Comparison of ENCODE assay signal across 8 cellular contexts in genomic region chr6:63574554-63574900, GRCh38. TPM values are rescaled to one million over a fixed set of nuclear protein-coding genes. Genes with fewer than 3 reads are reported as not detected.
A peak's percentile ranks its signal among the peaks of the same experiment; 100 is the strongest.
DNase-seq lines count a peak whose midpoint lies in the region; ATAC-seq and TF ChIP-seq lines count a peak whose summit lies in the region.

No MANE protein-coding gene starts in this region.

- no peak for ATAC-seq in CD8-positive, alpha-beta T cell
- no peak for ATAC-seq in GM18498 (IDR thresholded peaks at IDR 0.05; ENCODE audit: unreplicated experiment)

- no peaks in the 10 kb centered on the region for H3K27me3 ChIP-seq in CD8-positive, alpha-beta T cell (ENCODE audit: insufficient read depth, low read length)
- no peaks in the 10 kb centered on the region for H3K27me3 ChIP-seq in PC-9 (ENCODE audit: insufficient read depth, low read depth)
- no peaks in the 10 kb centered on the region for H3K27me3 ChIP-seq in ovary

- POLR2A ChIA-PET in CD8-positive, alpha-beta T cell (lab: Charles Lee): interaction anchor here (1.5 to 2.6 kb wide), 2 partner anchors 10 to 61 kb away, joined by 6 to 37 read pairs; partner anchors contain the start of gene PHF3
- POLR2A ChIA-PET in PC-9 (lab: Charles Lee; ENCODE audit: unreplicated experiment): interaction anchor here (0.7 kb wide), 2 partner anchors 45 to 61 kb away, joined by 3 to 4 read pairs; no protein-coding TSS in a partner anchor

- no peak for TF ChIP-seq POLR2A in ovary (IDR thresholded peaks at IDR 0.05)

- peak overlapping the region; percentile 81 for H3K4me2 ChIP-seq in PC-9

- peak overlapping the region; percentile 13 for H3K4me3 ChIP-seq in CD8-positive, alpha-beta T cell (ENCODE audit: low read depth, low read length)
- peak overlapping the region; percentile 67 for H3K4me3 ChIP-seq in PC-9
- H3K4me3 ChIP-seq in ovary: peak overlapping the region; percentile 96

- intact Hi-C loops in CD8-positive, alpha-beta T cell (cut with DNase I, micrococcal nuclease): loop anchor here in 1 of 2 experiments (1.0 kb wide), 1 partner anchor 24 kb away; no protein-coding TSS in a partner anchor
- intact Hi-C loops in PC-9 (cut with micrococcal nuclease; ENCODE audit: unreplicated experiment) (loop anchor here (1.0 to 10.0 kb wide), 3 partner anchors 63 to 221 kb away; partner anchors contain the start of gene PHF3), ovary (cut with DNase I) (loop anchor here in 1 of 4 donors (10.0 kb wide), 1 partner anchor 60 kb away; the partner anchor contains the start of gene PHF3)

- peaks cover 30% of the 10 kb centered on the region for H3F3A ChIP-seq in PC-9 (ENCODE audit: insufficient read depth, low read depth)

- no peaks in the 10 kb centered on the region for H3K9me3 Mint-ChIP-seq in CD8-positive, alpha-beta T cell
- no peaks in the 10 kb centered on the region for H3K9me3 Mint-ChIP-seq in endothelial cell (ENCODE audit: unreplicated experiment)

- TF ChIP-seq EP300 in ovary (IDR thresholded peaks at IDR 0.05): no peak

- H3K4me1 ChIP-seq in CD8-positive, alpha-beta T cell (ENCODE audit: insufficient read depth, low read length): peaks cover 27% of the 10 kb centered on the region
- H3K4me1 ChIP-seq in PC-9 (replicated peaks; ENCODE audit: insufficient read depth): peaks cover 28% of the 10 kb centered on the region
- no peaks in the 10 kb centered on the region for H3K4me1 ChIP-seq in ovary (ENCODE audit: insufficient read depth)

- CTCF ChIA-PET in CD8-positive, alpha-beta T cell (lab: Charles Lee): interaction anchor here (0.6 to 2.1 kb wide), 6 partner anchors 8 to 190 kb away, joined by 3 to 9 read pairs (median 5); no protein-coding TSS in a partner anchor
- CTCF ChIA-PET in PC-9 (lab: Charles Lee): interaction anchor here (0.8 to 2.0 kb wide), 2 partner anchors 47 to 190 kb away, joined by 3 to 7 read pairs; no protein-coding TSS in a partner anchor

- H4K20me1 ChIP-seq in PC-9 (ENCODE audit: insufficient read depth): peaks cover 18% of the 10 kb centered on the region

- H3K79me2 ChIP-seq in PC-9 (ENCODE audit: low read depth): peaks cover 45% of the 10 kb centered on the region

- peak overlapping the region; percentile 97 for H3K27ac Mint-ChIP-seq in CD8-positive, alpha-beta T cell
- peak overlapping the region; percentile 98 for H3K27ac Mint-ChIP-seq in endothelial cell (ENCODE audit: unreplicated experiment)

- H3K36me3 ChIP-seq in CD8-positive, alpha-beta T cell (ENCODE audit: insufficient read depth, low read length): peaks cover 8% of the 10 kb centered on the region
- H3K36me3 ChIP-seq in PC-9 (ENCODE audit: low read depth) (peaks cover 28% of the 10 kb centered on the region), ovary (no peaks in the 10 kb centered on the region)

- peak overlapping the region; percentile 93 for H3K4me3 Mint-ChIP-seq in CD8-positive, alpha-beta T cell
- H3K4me3 Mint-ChIP-seq in endothelial cell (ENCODE audit: unreplicated experiment): peak overlapping the region; percentile 98

- H3K27ac ChIP-seq in CD8-positive, alpha-beta T cell (ENCODE audit: low read depth, low read length): no peak overlapping the region
- peak overlapping the region; percentile 97; the same call in 1 of the 2 replicates for H3K27ac ChIP-seq in PC-9
- no peak overlapping the region for H3K27ac ChIP-seq in ovary

- no peaks in the 10 kb centered on the region for H3K27me3 Mint-ChIP-seq in CD8-positive, alpha-beta T cell (ENCODE audit: low read depth)
- H3K27me3 Mint-ChIP-seq in endothelial cell (ENCODE audit: unreplicated experiment): peaks cover 18% of the 10 kb centered on the region

- H3K36me3 Mint-ChIP-seq in CD8-positive, alpha-beta T cell: peaks cover 36% of the 10 kb centered on the region
- H3K36me3 Mint-ChIP-seq in endothelial cell (ENCODE audit: low read depth, unreplicated experiment): peaks cover 10% of the 10 kb centered on the region

- H3K9me2 ChIP-seq in PC-9 (ENCODE audit: insufficient read depth): no peaks in the 10 kb centered on the region

- WGBS in ovary, 3 donors: 74 to 90% (median 75%) methylated on average over 2 of the region's 2 CpGs

- H3K9me3 ChIP-seq in CD8-positive, alpha-beta T cell (ENCODE audit: low read length): no peaks in the 10 kb centered on the region
- H3K9me3 ChIP-seq in PC-9 (ENCODE audit: insufficient read depth, low read depth) (no peaks in the 10 kb centered on the region), ovary (no peaks in the 10 kb centered on the region)

- H2AFZ ChIP-seq in PC-9: no peak overlapping the region

- peaks cover 45% of the 10 kb centered on the region for H3K4me1 Mint-ChIP-seq in CD8-positive, alpha-beta T cell (ENCODE audit: low read depth)
- peaks cover 15% of the 10 kb centered on the region for H3K4me1 Mint-ChIP-seq in endothelial cell (ENCODE audit: unreplicated experiment)

- DNase-seq in CD8-positive, alpha-beta T cell: no peak
- DNase-seq in PC-9: no peak
- no peak for DNase-seq in endothelial cell (ENCODE audit: low spot score)
- no peak for DNase-seq in ovary
- no peak for DNase-seq in GM20000 (ENCODE audit: low spot score)
- no peak for DNase-seq in NCI-H1436 (lab: John Stamatoyannopoulos, UW)
- DNase-seq in SIG-M5 treated with dmso at 0.1 percent for 504 hours (lab: John Stamatoyannopoulos, UW; ENCODE audit: unreplicated experiment): no peak

- peak; percentile 42 for TF ChIP-seq CTCF in CD8-positive, alpha-beta T cell (IDR thresholded peaks at IDR 0.05)
- TF ChIP-seq CTCF in PC-9 (conservative IDR thresholded peaks at IDR 0.05) (0 out of 2 replicates have a peak, but pooled peaks have one; percentile 38), endothelial cell (IDR thresholded peaks at IDR 0.05; ENCODE audit: unreplicated experiment) (peak; percentile 36), ovary (IDR thresholded peaks at IDR 0.05) (no peak), GM20000 (IDR thresholded peaks at IDR 0.05; ENCODE audit: extremely low read depth, missing control alignments) (no peak)

- BruUV-seq in PC-9 (replicated peaks; lab: Mats Ljungman, UMichigan): no TSS peak

RNA-seq across cellular contexts. Expression of gene PTP4A1, which starts 2.2 kb away (rescaled TPM):
- 100 to 1,000 TPM; 329 to 360 TPM for total RNA-seq in CD8-positive, alpha-beta T cell
- total RNA-seq in PC-9 (2021) (46.4 and 63.8 TPM in 2 replicates), endothelial cell (ENCODE audit: unreplicated experiment) (58.6 TPM), ovary (10 to 100 TPM; 22.2 to 89.4 (median 44.1) TPM)
- polyA plus RNA-seq in ovary: 10 to 100 TPM in 1 of 2 donors, 1 to 10 TPM in 1; 9.4 to 33.6 TPM

Comparison
In these comparisons a context has a peak if more than half of its experiments do, and no peak if none do; other contexts are left out.
1. H3K4me3 ChIP-seq: peak in every context shown above with its lines; median percentile 96 in ovary; 67 in PC-9; 13 in CD8-positive, alpha-beta T cell.
2. CTCF ChIP-seq: peak in CD8-positive, alpha-beta T cell (single experiment), PC-9 (single experiment) and endothelial cell (single experiment); none in ovary (0 of 3) and GM20000 (single experiment).